ENCODE assay signal across 13 cellular contexts in the genomic region with DNA sequence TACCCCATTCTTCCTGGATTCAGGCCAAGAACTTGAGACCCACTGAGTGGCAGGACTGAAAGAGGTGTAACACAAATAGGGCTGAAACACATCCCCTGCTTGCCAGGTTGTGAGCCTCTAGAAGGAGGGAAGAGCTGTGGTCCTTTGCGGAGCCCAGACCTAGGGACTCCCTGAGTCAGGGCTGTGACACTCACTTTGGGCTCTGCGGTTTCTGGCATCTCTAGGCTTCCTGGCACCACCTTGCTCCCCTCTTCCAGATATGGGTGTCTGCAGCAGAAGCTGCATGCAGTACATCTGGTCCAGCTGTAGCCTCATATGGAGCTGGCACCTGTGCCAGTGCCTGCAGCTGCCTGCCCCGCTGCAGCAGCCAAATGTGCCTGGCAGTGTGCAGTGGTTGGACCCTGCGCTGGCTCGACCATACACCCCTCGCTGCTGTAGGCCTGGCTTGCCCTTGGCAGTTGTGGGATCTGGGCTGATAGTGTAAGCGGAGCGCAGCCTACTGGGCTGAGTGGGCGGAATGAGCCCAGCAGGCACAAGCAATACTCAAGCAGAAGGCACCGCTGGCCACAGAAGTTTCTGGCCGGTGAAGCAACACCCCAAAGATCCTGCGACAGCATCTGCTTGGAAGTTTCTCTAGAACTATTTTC.
DNase-seq lines count a peak whose midpoint lies in the region; ATAC-seq, FAIRE-seq and TF ChIP-seq lines count a peak whose summit lies in the region.
"Had no signal": no experiment of that assay in that cellular context is flagged by ENCODE, and none has a peak within 500 bp of the region (broad histone marks: within the 10 kb centered on the region; RNA-seq: fewer than 3 reads in every experiment).

No MANE protein-coding gene starts in this region.

- DNase-seq in left cardiac atrium (no peak), heart right ventricle (no peak), brain microvascular endothelial cell (peak; percentile 36), left kidney (ENCODE audit: low read depth, low spot score) (peak; percentile 3), kidney (no peak)
- no peak for DNase-seq in activated CD8-positive, alpha-beta memory T cell treated with anti-CD3 and anti-CD28 coated beads, Interleukin-2, amount 50 U/mL, for 4 hours
- DNase-seq: activated CD4-positive, CD25-positive, alpha-beta regulatory T cell treated with anti-CD3 and anti-CD28 coated beads, Interleukin-2, amount 50 U/mL, for 72 hours; activated T-cell treated with anti-CD3 and anti-CD28 coated beads, Interleukin-2, amount 50 U/mL, for 4 hours; effector memory CD8-positive, alpha-beta T cell; NCI-H187 had no signal

- no peak overlapping the region for H3K27ac ChIP-seq in heart right ventricle
- peak overlapping the region; percentile 41 for H3K27ac ChIP-seq in brain microvascular endothelial cell
- H3K27ac ChIP-seq in kidney (ENCODE audit: low read depth in 2 of 2, low read length in 2 of 2), result no peak overlapping the region

- H3K27me3 ChIP-seq in heart right ventricle (no peaks in the 10 kb centered on the region), brain microvascular endothelial cell (replicated peaks) (no peaks in the 10 kb centered on the region)

- intact Hi-C loops in left cardiac atrium (cut with DNase I) (no loop called here), heart right ventricle (cut with DNase I) (no loop called here), kidney (cut with DNase I) (no loop called here)

- H3K4me3 ChIP-seq in heart right ventricle (no peak overlapping the region), brain microvascular endothelial cell (ENCODE audit: low read depth, low read length) (no peak overlapping the region), kidney (ENCODE audit: low read length in 2 of 2) (no peak overlapping the region)

- FAIRE-seq in kidney (lab: Jason Lieb, UNC), result no peak
- FAIRE-seq: GM18507 had no signal

- no peak overlapping the region for H3K9ac ChIP-seq in kidney (ENCODE audit: low read length in 2 of 2)

- TF ChIP-seq CTCF in heart right ventricle (IDR thresholded peaks at IDR 0.05), result no peak
- no peak for TF ChIP-seq CTCF in brain microvascular endothelial cell (IDR thresholded peaks at IDR 0.05; ENCODE audit: low read depth, low read length, missing control alignments)
- no peak for TF ChIP-seq CTCF in kidney (IDR thresholded peaks at IDR 0.05; ENCODE audit: borderline replicate concordance, extremely low read depth, insufficient read depth)

- WGBS in heart right ventricle, 2 donors, result 86 to 89% methylated on average over 12 of the region's 12 CpGs

- ATAC-seq in left cardiac atrium (peak; percentile 47 to 51), heart right ventricle (no peak), HG03442 (IDR thresholded peaks at IDR 0.05; ENCODE audit: unreplicated experiment) (no peak), GM21367 (IDR thresholded peaks at IDR 0.05; ENCODE audit: unreplicated experiment) (no peak)
- ATAC-seq: effector memory CD8-positive, alpha-beta T cell had no signal

- in situ Hi-C loops in brain microvascular endothelial cell (cut with HindIII; ENCODE audit: low pct_ligation_motif_present, low sequenced_read_pairs), result no loop called here

- peaks cover 0 to 8% (median 0%) of the 10 kb centered on the region in 11 donors for H3K9me3 ChIP-seq in heart right ventricle
- H3K9me3 ChIP-seq in kidney (ENCODE audit: control insufficient read depth in 1 of 2, low read length in 2 of 2), result no peaks in the 10 kb centered on the region

- H3K36me3 ChIP-seq in heart right ventricle, result no peaks in the 10 kb centered on the region
- no peaks in the 10 kb centered on the region for H3K36me3 ChIP-seq in brain microvascular endothelial cell (replicated peaks)
- no peaks in the 10 kb centered on the region for H3K36me3 ChIP-seq in kidney (ENCODE audit: control insufficient read depth in 1 of 2, insufficient read depth in 2 of 2, low read length in 2 of 2)

- H3K4me1 ChIP-seq in heart right ventricle (no peaks in the 10 kb centered on the region), kidney (ENCODE audit: control insufficient read depth in 1 of 2, insufficient read depth in 1 of 2, low read depth in 1 of 2, low read length in 2 of 2) (no peaks in the 10 kb centered on the region)

Comparison
In these comparisons a context has a peak if more than half of its experiments do, and no peak if none do; other contexts are left out.
1. ATAC-seq: peak in left cardiac atrium (2 of 2); none in heart right ventricle (0 of 8), HG03442 (single experiment) and GM21367 (single experiment).
2. DNase-seq: peak in brain microvascular endothelial cell (single experiment) and left kidney (single experiment); none in left cardiac atrium (single experiment), heart right ventricle (0 of 2), kidney (single experiment) and activated CD8-positive, alpha-beta memory T cell treated with anti-CD3 and anti-CD28 coated beads, Interleukin-2, amount 50 U/mL, for 4 hours (single experiment).